In genomic region chr4:180513076-180513475, GRCh38 we compare ENCODE assay signal across 17 cellular contexts.
"Had no signal": no experiment of that assay in that cellular context is flagged by ENCODE, and none has a peak within 500 bp of the region (broad histone marks: within the 10 kb centered on the region; RNA-seq: fewer than 3 reads in every experiment).

No MANE protein-coding gene starts in this region.

- H3K4me3 ChIP-seq: heart right ventricle, mucosa of descending colon, right lobe of liver, skin epidermis, testis, vagina had no signal

- H3K36me3 ChIP-seq: heart right ventricle, right lobe of liver, vagina had no signal

- H3K27ac ChIP-seq: heart right ventricle, right lobe of liver, skin epidermis, testis, vagina had no signal

- H3K9me3 ChIP-seq: heart right ventricle, mucosa of descending colon, right lobe of liver, testis, vagina had no signal

- H3K27me3 ChIP-seq: heart right ventricle, right lobe of liver, testis, vagina had no signal

- DNase-seq: activated CD8-positive, alpha-beta memory T cell treated with anti-CD3 and anti-CD28 coated beads for 24 hours; activated CD8-positive, alpha-beta memory T cell treated with anti-CD3 and anti-CD28 coated beads, Interleukin-2, amount 50 U/mL, for 4 hours; activated T-cell treated with anti-CD3 and anti-CD28 coated beads, Interleukin-2, amount 50 U/mL, for 24 hours; aorta; effector CD4-positive, alpha-beta T cell; heart right ventricle; islet precursor cell; left cardiac atrium; mucosa of descending colon; nephron progenitor cell; occipital lobe; posterior cingulate gyrus; right lobe of liver; stimulated activated naive B cell treated with anti-CD40 and anti-IgM and Interleukin-4, amounts not matched to agents 10 μg/mL and 1 μg/mL and 100 μg/mL, for 72 hours; testis had no signal

- H3K4me1 ChIP-seq: heart right ventricle, right lobe of liver, testis, vagina had no signal
